Comparison of ENCODE assay signal across 8 cellular contexts in genomic region chr11:37449146-37449545, GRCh38.
DNase-seq lines count a peak whose midpoint lies in the region; ATAC-seq and TF ChIP-seq lines count a peak whose summit lies in the region.

No MANE protein-coding gene starts in this region.

- peak overlapping the region; percentile 47 to 65 for H3K27ac Mint-ChIP-seq in natural killer cell treated with Interleukin-12 subunit alpha and Interleukin-12 subunit beta and Interleukin-15 and Interleukin-18, amount 100 ng/mL, for 72 hours

- H3K9me3 Mint-ChIP-seq in natural killer cell treated with Interleukin-12 subunit alpha and Interleukin-12 subunit beta and Interleukin-15 and Interleukin-18, amount 100 ng/mL, for 72 hours, result no peaks in the 10 kb centered on the region

- TF ChIP-seq CTCF in GM10248 (IDR thresholded peaks at IDR 0.05; ENCODE audit: control extremely low read depth, extremely low read depth, low read depth, missing control alignments), result peak; percentile 39
- peak in 1 of 3 experiments; percentile 18 for TF ChIP-seq CTCF in esophagus muscularis mucosa (IDR thresholded peaks at IDR 0.05)

- no peaks in the 10 kb centered on the region for H3K27me3 ChIP-seq in esophagus muscularis mucosa

- CTCF ChIA-PET in GM10248 (lab: Yijun Ruan, JAX), result interaction anchor here (1.4 kb wide), 1 partner anchor 12 kb away, joined by 3 read pairs; no protein-coding TSS in a partner anchor

- no peak overlapping the region for H3K4me3 Mint-ChIP-seq in natural killer cell treated with Interleukin-12 subunit alpha and Interleukin-12 subunit beta and Interleukin-15 and Interleukin-18, amount 100 ng/mL, for 72 hours

- TF ChIP-seq EP300 in esophagus muscularis mucosa (IDR thresholded peaks at IDR 0.05), result no peak

- no peaks in the 10 kb centered on the region for H3K36me3 ChIP-seq in esophagus muscularis mucosa

- no peaks in the 10 kb centered on the region for H3K27me3 Mint-ChIP-seq in natural killer cell treated with Interleukin-12 subunit alpha and Interleukin-12 subunit beta and Interleukin-15 and Interleukin-18, amount 100 ng/mL, for 72 hours

- no peak overlapping the region for H3K4me3 ChIP-seq in esophagus muscularis mucosa

- DNase-seq in GM10248 (ENCODE audit: extremely low spot score) (no peak), NCI-H1694 treated with DMSO at 0.1 percent for 48 hours (lab: John Stamatoyannopoulos, UW) (peak; percentile 2), brain pericyte (ENCODE audit: low read depth, low spot score) (peak; percentile 12), esophagus muscularis mucosa (ENCODE audit: extremely low spot score) (no peak), mucosa of gallbladder (ENCODE audit: low spot score) (no peak)
- DNase-seq in natural killer cell treated with Interleukin-12 subunit alpha and Interleukin-12 subunit beta and Interleukin-15 and Interleukin-18, amount 100 ng/mL, for 72 hours (ENCODE audit: low spot score), result no peak

- WGBS in esophagus muscularis mucosa, result 36% methylated on average over 3 of the region's 3 CpGs

- peaks cover 23 to 26% of the 10 kb centered on the region in 2 donors for H3K4me1 Mint-ChIP-seq in natural killer cell treated with Interleukin-12 subunit alpha and Interleukin-12 subunit beta and Interleukin-15 and Interleukin-18, amount 100 ng/mL, for 72 hours (ENCODE audit: low read depth in 2 of 2)

- intact Hi-C loops in esophagus muscularis mucosa (cut with DNase I), result no loop called here

- no peak for TF ChIP-seq POLR2A in esophagus muscularis mucosa (IDR thresholded peaks at IDR 0.05; ENCODE audit: low read depth)

- H3K36me3 Mint-ChIP-seq in natural killer cell treated with Interleukin-12 subunit alpha and Interleukin-12 subunit beta and Interleukin-15 and Interleukin-18, amount 100 ng/mL, for 72 hours, result no peaks in the 10 kb centered on the region

- H3K4me1 ChIP-seq in esophagus muscularis mucosa, result peaks cover 0 to 10% (median 5%) of the 10 kb centered on the region in 4 donors

- H3K9me3 ChIP-seq in esophagus muscularis mucosa, result no peaks in the 10 kb centered on the region

- H3K27ac ChIP-seq in esophagus muscularis mucosa (replicated peaks in 1 of 4), result no peak overlapping the region

- no peak for ATAC-seq in natural killer cell treated with Interleukin-12 subunit alpha and Interleukin-12 subunit beta and Interleukin-15 and Interleukin-18, amount 100 ng/mL, for 72 hours
- ATAC-seq in GM19324 (IDR thresholded peaks at IDR 0.05; ENCODE audit: low FRiP score, unreplicated experiment) (no peak), GM19452 (IDR thresholded peaks at IDR 0.05; ENCODE audit: unreplicated experiment) (no peak)

- POLR2A ChIA-PET in GM10248 (lab: Yijun Ruan, JAX), result no interaction called here

Comparison
In these comparisons a context has a peak if more than half of its experiments do, and no peak if none do; other contexts are left out.
1. DNase-seq: peak in NCI-H1694 treated with DMSO at 0.1 percent for 48 hours (single experiment) and brain pericyte (single experiment); none in GM10248 (single experiment), natural killer cell treated with Interleukin-12 subunit alpha and Interleukin-12 subunit beta and Interleukin-15 and Interleukin-18, amount 100 ng/mL, for 72 hours (single experiment), esophagus muscularis mucosa (single experiment) and mucosa of gallbladder (single experiment).